In genomic region chr7:1512781-1513656, GRCh38 we compare ENCODE assay signal across 6 cellular contexts. TPM values are rescaled to one million over a fixed set of nuclear protein-coding genes. Genes with fewer than 3 reads are reported as not detected.
DNase-seq lines count a peak whose midpoint lies in the region; ATAC-seq and TF ChIP-seq lines count a peak whose summit lies in the region.

No MANE protein-coding gene starts in this region.

- no peak overlapping the region for H2BK12ac ChIP-seq in trophoblast cell (ENCODE audit: low read length)

- no peak overlapping the region for H4K8ac ChIP-seq in trophoblast cell (ENCODE audit: low read depth, low read length)

- peaks cover 5% of the 10 kb centered on the region for H3F3A ChIP-seq in OCI-LY1 (ENCODE audit: insufficient read depth, low read length)

- H3K9me2 ChIP-seq in OCI-LY1 (ENCODE audit: low read depth, low read length) = no peaks in the 10 kb centered on the region

- no peaks in the 10 kb centered on the region for H3K79me1 ChIP-seq in trophoblast cell (ENCODE audit: low read length)

- no peak overlapping the region for H2AK5ac ChIP-seq in trophoblast cell (ENCODE audit: low read length)

- H2AFZ ChIP-seq in OCI-LY1 (ENCODE audit: low read length) (no peak overlapping the region), trophoblast cell (ENCODE audit: insufficient read depth, low read length, poor library complexity) (no peak overlapping the region)

- TF ChIP-seq CTCF in OCI-LY1 (IDR thresholded peaks at IDR 0.05; ENCODE audit: low read length) = no peak

- no peak overlapping the region for H4K12ac ChIP-seq in trophoblast cell (ENCODE audit: low read depth, low read length)

- no peak overlapping the region for H3K14ac ChIP-seq in trophoblast cell (ENCODE audit: low read length)

- no peak overlapping the region for H3K4me2 ChIP-seq in OCI-LY1 (ENCODE audit: low read length)
- no peak overlapping the region for H3K4me2 ChIP-seq in trophoblast cell (ENCODE audit: low read length)

- no peak overlapping the region for H3K23ac ChIP-seq in trophoblast cell (ENCODE audit: low read length)

- peaks cover 46% of the 10 kb centered on the region for H3K4me1 ChIP-seq in OCI-LY1 (ENCODE audit: insufficient read depth, low read length, severe bottlenecking)
- H3K4me1 ChIP-seq in trophoblast cell (ENCODE audit: control insufficient read depth in 1 of 2, insufficient read depth in 2 of 2, low read length in 2 of 2) = no peaks in the 10 kb centered on the region

- H3K27me3 ChIP-seq in OCI-LY1 (ENCODE audit: insufficient read depth, low read length) = peaks cover 4% of the 10 kb centered on the region; the same call in 1 of the 2 replicates
- H3K27me3 ChIP-seq in trophoblast cell (ENCODE audit: insufficient read depth, low read length) = no peaks in the 10 kb centered on the region

- no CpG with 5 or more reads among the region's 35 CpGs for WGBS in trophoblast cell (ENCODE audit: extremely low coverage, insufficient coverage, insufficient read length)

- H3K27ac ChIP-seq in OCI-LY1 (ENCODE audit: low read depth, low read length, poor library complexity, severe bottlenecking) = peak overlapping the region; percentile 96
- no peak overlapping the region for H3K27ac ChIP-seq in trophoblast cell (ENCODE audit: low read depth, low read length)

- H4K20me1 ChIP-seq in OCI-LY1 (ENCODE audit: insufficient read depth, low read length) = no peaks in the 10 kb centered on the region

- H3K18ac ChIP-seq in trophoblast cell (ENCODE audit: low read length) = no peak overlapping the region

- H3K79me2 ChIP-seq in OCI-LY1 (ENCODE audit: insufficient read depth, low read length) (no peaks in the 10 kb centered on the region), trophoblast cell (ENCODE audit: control insufficient read depth, insufficient read depth, low read length, poor library complexity) (no peaks in the 10 kb centered on the region)

- no peak overlapping the region for H2BK120ac ChIP-seq in trophoblast cell (ENCODE audit: insufficient read depth, low read length, poor library complexity)

- H3K9me3 ChIP-seq in OCI-LY1 (ENCODE audit: low read length) (no peaks in the 10 kb centered on the region), trophoblast cell (ENCODE audit: insufficient read depth, low read depth, low read length) (no peaks in the 10 kb centered on the region)

- ATAC-seq in HG02973 (IDR thresholded peaks at IDR 0.05; ENCODE audit: unreplicated experiment) (no peak), HG03571 (IDR thresholded peaks at IDR 0.05; ENCODE audit: unreplicated experiment) (no peak)

- H3K4me3 ChIP-seq in OCI-LY1 (ENCODE audit: low read depth, low read length, poor library complexity, severe bottlenecking) (no peak overlapping the region), trophoblast cell (ENCODE audit: low read depth, low read length) (no peak overlapping the region)

- H3K9ac ChIP-seq in OCI-LY1 (ENCODE audit: low read length) (no peak overlapping the region), trophoblast cell (ENCODE audit: low read length) (no peak overlapping the region)

- H3K4ac ChIP-seq in trophoblast cell (ENCODE audit: low read depth, low read length) = no peak overlapping the region

- no peaks in the 10 kb centered on the region for H3K36me3 ChIP-seq in OCI-LY1 (ENCODE audit: insufficient read depth, low read length)
- H3K36me3 ChIP-seq in trophoblast cell (ENCODE audit: control insufficient read depth in 1 of 2, insufficient read depth in 2 of 2, low read length in 2 of 2) = no peaks in the 10 kb centered on the region

- peak; percentile 21 for DNase-seq in ELF-1 (ENCODE audit: low read depth, low spot score)
- peak; percentile 60 for DNase-seq in central memory CD4-positive, alpha-beta T cell
- DNase-seq in trophoblast cell = peak; percentile 96 to 98

- no peak overlapping the region for H2BK5ac ChIP-seq in trophoblast cell (ENCODE audit: low read depth, low read length, poor library complexity)

- no peak overlapping the region for H4K91ac ChIP-seq in trophoblast cell (ENCODE audit: low read depth, low read length)

RNA-seq across cellular contexts. Expression of gene INTS1, which starts 8.8 kb away (rescaled TPM):
- polyA plus RNA-seq in trophoblast cell (2013) = 35.4 and 39.0 TPM in 2 replicates

RNA-seq across cellular contexts. Expression of gene MAFK, which starts 17.5 kb away (rescaled TPM):
- polyA plus RNA-seq in trophoblast cell (2013) = 55.4 and 60.1 TPM in 2 replicates

RNA-seq across cellular contexts. Expression of gene TMEM184A, which starts 43.0 kb away (rescaled TPM):
- 10.0 and 10.7 TPM in 2 replicates for polyA plus RNA-seq in trophoblast cell (2013)

RNA-seq across cellular contexts. Expression of gene MICALL2, which starts 53.7 kb away (rescaled TPM):
- 150 and 168 TPM in 2 replicates for polyA plus RNA-seq in trophoblast cell (2013)

RNA-seq across cellular contexts. Expression of gene PSMG3, which starts 56.8 kb away (rescaled TPM):
- 11.7 and 12.0 TPM in 2 replicates for polyA plus RNA-seq in trophoblast cell (2013)

Comparison
In these comparisons a context has a peak if more than half of its experiments do, and no peak if none do; other contexts are left out.
1. DNase-seq: peak in every context shown above with its lines; median percentile 97 in trophoblast cell; 60 in central memory CD4-positive, alpha-beta T cell; 21 in ELF-1.